Comparison of ENCODE assay signal across 8 cellular contexts in genomic region chr16:67480833-67481560, GRCh38. TPM values are rescaled to one million over a fixed set of nuclear protein-coding genes. Genes with fewer than 3 reads are reported as not detected.
A peak's percentile ranks its signal among the peaks of the same experiment; 100 is the strongest.
DNase-seq lines count a peak whose midpoint lies in the region; ATAC-seq and TF ChIP-seq lines count a peak whose summit lies in the region.

TSS of gene ATP6V0D1 (minus strand) at chr16:67481157. CDS start at chr16:67481086, 71 bp downstream.

- peak within 1 kb of the TSS; percentile 94 for H3K4me2 ChIP-seq in KMS-11

- TF ChIP-seq CTCF in KMS-11 (conservative IDR thresholded peaks at IDR 0.05; ENCODE audit: low read depth, low read length) (peak; percentile 72), Panc1 (IDR thresholded peaks at IDR 0.05) (peak; percentile 92)

- no TSS peak for BruUV-seq in Panc1 (replicated peaks; lab: Mats Ljungman, UMichigan)

- no peaks in the 10 kb centered on the region for H3K9me3 ChIP-seq in Panc1 (ENCODE audit: control insufficient read depth, insufficient read depth, low read depth, low read length)
- no peaks in the 10 kb centered on the region for H3K9me3 ChIP-seq in muscle layer of duodenum (ENCODE audit: control insufficient read depth in 1 of 2, low read length in 2 of 2)

- H2AFZ ChIP-seq in KMS-11 (ENCODE audit: low read depth), result peak within 1 kb of the TSS; percentile 70; the same call in 1 of the 2 replicates

- in situ Hi-C loops in Panc1 (cut with HindIII; ENCODE audit: low pct_unique_long_range_greater_than_20kb, low sequenced_read_pairs), result no loop called here

- ATAC-seq in GM21737 (IDR thresholded peaks at IDR 0.05; ENCODE audit: unreplicated experiment) (peak; percentile 90), Panc1 (peak; percentile 97), esophagus mucosa (peak; percentile 95)

- H3K27ac ChIP-seq in KMS-11 (peak within 1 kb of the TSS; percentile 47), Panc1 (ENCODE audit: low read length) (peak within 1 kb of the TSS; percentile 91), muscle layer of duodenum (ENCODE audit: low read length) (peak within 1 kb of the TSS; percentile 93)

- POLR2A ChIA-PET in Panc1 (lab: Charles Lee), result interaction anchor here (0.5 to 0.6 kb wide), 2 partner anchors 9 to 61 kb away, joined by 3 read pairs; no protein-coding TSS in a partner anchor

- H3K9ac ChIP-seq in KMS-11, result peak within 1 kb of the TSS; percentile 65

- DNase-seq in DMS79 treated with DMSO at 0.1 percent for 48 hours (lab: John Stamatoyannopoulos, UW), result peak; percentile 75
- peak; percentile 90 for DNase-seq in Panc1 (ENCODE audit: low read depth, low spot score)
- peak; percentile 99 to 100 for DNase-seq in activated T-cell treated with anti-CD3 and anti-CD28 coated beads, Interleukin-2, amount 50 U/mL, for 48 hours
- DNase-seq in stimulated activated CD8-positive, alpha-beta memory T cell treated with anti-CD3 and anti-CD28 coated beads, Interleukin-7, amount 100 ng/mL, for 4 hours (ENCODE audit: low read depth in 2 of 2), result peak; percentile 93 to 97

- CTCF ChIA-PET in Panc1 (lab: Charles Lee), result interaction anchor here (0.5 to 1.5 kb wide), 7 partner anchors 10 to 100 kb away, joined by 4 to 14 read pairs (median 6); no protein-coding TSS in a partner anchor

- H3K27me3 ChIP-seq in KMS-11 (ENCODE audit: insufficient read depth, low read depth) (no peaks in the 10 kb centered on the region), Panc1 (ENCODE audit: control insufficient read depth, insufficient read depth, low read length) (no peaks in the 10 kb centered on the region), muscle layer of duodenum (ENCODE audit: low read depth, low read length) (no peaks in the 10 kb centered on the region)

- H3K4me3 ChIP-seq in KMS-11 (IDR thresholded peaks at IDR 0.05; ENCODE audit: insufficient read depth, low read depth, low read length), result no peak within 1 kb of the TSS
- H3K4me3 ChIP-seq in Panc1 (ENCODE audit: low read depth in 2 of 2, low read length in 2 of 2), result peak within 1 kb of the TSS; percentile 80 to 95
- H3K4me3 ChIP-seq in muscle layer of duodenum (ENCODE audit: low read depth in 1 of 2, low read length in 2 of 2), result peak within 1 kb of the TSS; percentile 92 to 99

- H3K4me1 ChIP-seq in KMS-11 (ENCODE audit: low read depth, poor library complexity, severe bottlenecking) (peaks cover 14% of the 10 kb centered on the region), Panc1 (ENCODE audit: control insufficient read depth, insufficient read depth, low read length) (peaks cover 5% of the 10 kb centered on the region; the same call in 1 of the 2 replicates), muscle layer of duodenum (ENCODE audit: control insufficient read depth in 1 of 2, insufficient read depth in 2 of 2, low read length in 2 of 2) (peaks cover 4 to 36% of the 10 kb centered on the region in 2 donors)

- peaks cover 44% of the 10 kb centered on the region for H3K79me2 ChIP-seq in KMS-11 (ENCODE audit: insufficient read depth, low read depth)

- H3K36me3 ChIP-seq in KMS-11 (ENCODE audit: insufficient read depth), result no peaks in the 10 kb centered on the region
- H3K36me3 ChIP-seq in Panc1 (ENCODE audit: control insufficient read depth, insufficient read depth, low read length), result no peaks in the 10 kb centered on the region; the same call in 1 of the 2 replicates
- H3K36me3 ChIP-seq in muscle layer of duodenum (ENCODE audit: control insufficient read depth in 1 of 2, insufficient read depth in 2 of 2, low read length in 2 of 2), result peaks cover 0 to 16% of the 10 kb centered on the region in 2 donors

- H4K20me1 ChIP-seq in KMS-11 (ENCODE audit: insufficient read depth), result no peaks in the 10 kb centered on the region

- intact Hi-C loops in Panc1 (cut with micrococcal nuclease; ENCODE audit: unreplicated experiment), result no loop called here

RNA-seq across cellular contexts. Expression of gene ATP6V0D1, which starts in this region (rescaled TPM):
- total RNA-seq in Panc1 (2021; ENCODE audit: unreplicated experiment), result 70.8 TPM
- 103 TPM for polyA plus RNA-seq in Panc1 (2012; ENCODE audit: insufficient read length)
- total RNA-seq in esophagus mucosa, result 80.9 TPM
